Comparison of ENCODE assay signal across 29 cellular contexts in genomic region chr2:4483050-4483449, GRCh38.
"Had no signal": no experiment of that assay in that cellular context is flagged by ENCODE, and none has a peak within 500 bp of the region (broad histone marks: within the 10 kb centered on the region; RNA-seq: fewer than 3 reads in every experiment).

No MANE protein-coding gene starts in this region.

- H3K36me3 Mint-ChIP-seq: stimulated activated effector memory CD8-positive, alpha-beta T cell treated with anti-CD3 and anti-CD28 coated beads, Interleukin-12 subunit alpha, Interleukin-12 subunit beta, amount 100 ng/mL, for 72 hours; stimulated activated memory B cell treated with anti-CD40 and anti-IgM and Interleukin-4, amounts not matched to agents 10 μg/mL and 1 μg/mL and 100 μg/mL, for 72 hours; stimulated activated naive B cell treated with anti-CD40 and anti-IgM and Interleukin-4, amounts not matched to agents 10 μg/mL and 1 μg/mL and 100 μg/mL, for 72 hours; type B pancreatic cell had no signal

- H3K4me1 Mint-ChIP-seq: stimulated activated effector memory CD8-positive, alpha-beta T cell treated with anti-CD3 and anti-CD28 coated beads, Interleukin-12 subunit alpha, Interleukin-12 subunit beta, amount 100 ng/mL, for 72 hours; stimulated activated memory B cell treated with anti-CD40 and anti-IgM and Interleukin-4, amounts not matched to agents 10 μg/mL and 1 μg/mL and 100 μg/mL, for 72 hours; stimulated activated naive B cell treated with anti-CD40 and anti-IgM and Interleukin-4, amounts not matched to agents 10 μg/mL and 1 μg/mL and 100 μg/mL, for 72 hours; stimulated activated naive CD8-positive, alpha-beta T cell treated with anti-CD3 and anti-CD28 coated beads, Interleukin-15, amount 100 ng/mL, for 72 hours had no signal

- H3K27ac ChIP-seq: stomach, suprapubic skin, testis, thoracic aorta, thyroid gland, tibial artery, tibial nerve, transverse colon, upper lobe of left lung, upper lobe of right lung, uterus, vagina had no signal

- H3K4me3 Mint-ChIP-seq: stimulated activated effector memory CD8-positive, alpha-beta T cell treated with anti-CD3 and anti-CD28 coated beads, Interleukin-12 subunit alpha, Interleukin-12 subunit beta, amount 100 ng/mL, for 72 hours; stimulated activated memory B cell treated with anti-CD40 and anti-IgM and Interleukin-4, amounts not matched to agents 10 μg/mL and 1 μg/mL and 100 μg/mL, for 72 hours; stimulated activated naive B cell treated with anti-CD40 and anti-IgM and Interleukin-4, amounts not matched to agents 10 μg/mL and 1 μg/mL and 100 μg/mL, for 72 hours; stimulated activated naive CD8-positive, alpha-beta T cell treated with anti-CD3 and anti-CD28 coated beads, Interleukin-15, amount 100 ng/mL, for 72 hours; stimulated activated naive CD8-positive, alpha-beta T cell treated with anti-CD3 and anti-CD28 coated beads, Interleukin-15, Interleukin-2, amounts not matched to agents 100 ng/mL and 50 ng/mL, for 24 hours; type B pancreatic cell had no signal

- H3K27me3 ChIP-seq: stomach, suprapubic skin, testis, thyroid gland, tibial artery, tibial nerve, transverse colon, upper lobe of left lung, upper lobe of right lung, uterus, vagina had no signal

- H3K4me3 ChIP-seq: stomach, suprapubic skin, testis, thoracic aorta, thyroid gland, tibial artery, tibial nerve, transverse colon, upper lobe of left lung, upper lobe of right lung, uterus, vagina had no signal

- H3K4me1 ChIP-seq: stomach, suprapubic skin, testis, thyroid gland, tibial artery, tibial nerve, transverse colon, upper lobe of left lung, upper lobe of right lung, uterus, vagina had no signal

- ATAC-seq: stimulated activated effector memory CD8-positive, alpha-beta T cell treated with anti-CD3 and anti-CD28 coated beads, Interleukin-12 subunit alpha, Interleukin-12 subunit beta, amount 100 ng/mL, for 72 hours; stimulated activated memory B cell treated with anti-CD40 and anti-IgM and Interleukin-4, amounts not matched to agents 10 μg/mL and 1 μg/mL and 100 μg/mL, for 72 hours; stimulated activated naive B cell treated with anti-CD40 and anti-IgM and Interleukin-4, amounts not matched to agents 10 μg/mL and 1 μg/mL and 100 μg/mL, for 72 hours; stimulated activated naive CD8-positive, alpha-beta T cell treated with anti-CD3 and anti-CD28 coated beads, Interleukin-15, amount 100 ng/mL, for 72 hours; stimulated activated naive CD8-positive, alpha-beta T cell treated with anti-CD3 and anti-CD28 coated beads, Interleukin-15, Interleukin-2, amounts not matched to agents 100 U/mL and 50 U/mL, for 24 hours; upper lobe of right lung had no signal

- H3K27me3 Mint-ChIP-seq: stimulated activated memory B cell treated with anti-CD40 and anti-IgM and Interleukin-4, amounts not matched to agents 10 μg/mL and 1 μg/mL and 100 μg/mL, for 72 hours; stimulated activated naive B cell treated with anti-CD40 and anti-IgM and Interleukin-4, amounts not matched to agents 10 μg/mL and 1 μg/mL and 100 μg/mL, for 72 hours; stimulated activated naive CD8-positive, alpha-beta T cell treated with anti-CD3 and anti-CD28 coated beads, Interleukin-15, amount 100 ng/mL, for 72 hours; stimulated activated naive CD8-positive, alpha-beta T cell treated with anti-CD3 and anti-CD28 coated beads, Interleukin-15, Interleukin-2, amounts not matched to agents 100 ng/mL and 50 ng/mL, for 24 hours; type B pancreatic cell had no signal

- H3K27ac Mint-ChIP-seq: stimulated activated effector memory CD8-positive, alpha-beta T cell treated with anti-CD3 and anti-CD28 coated beads, Interleukin-12 subunit alpha, Interleukin-12 subunit beta, amount 100 ng/mL, for 72 hours; stimulated activated memory B cell treated with anti-CD40 and anti-IgM and Interleukin-4, amounts not matched to agents 10 μg/mL and 1 μg/mL and 100 μg/mL, for 72 hours; stimulated activated naive B cell treated with anti-CD40 and anti-IgM and Interleukin-4, amounts not matched to agents 10 μg/mL and 1 μg/mL and 100 μg/mL, for 72 hours; stimulated activated naive CD8-positive, alpha-beta T cell treated with anti-CD3 and anti-CD28 coated beads, Interleukin-15, amount 100 ng/mL, for 72 hours; stimulated activated naive CD8-positive, alpha-beta T cell treated with anti-CD3 and anti-CD28 coated beads, Interleukin-15, Interleukin-2, amounts not matched to agents 100 ng/mL and 50 ng/mL, for 24 hours; type B pancreatic cell had no signal

- FAIRE-seq: urothelium cell line had no signal

- H3K36me3 ChIP-seq: stomach, suprapubic skin, thoracic aorta, thyroid gland, tibial artery, tibial nerve, transverse colon, upper lobe of left lung, upper lobe of right lung, uterus, vagina had no signal

- H3K9me3 ChIP-seq: testis, thoracic aorta, thyroid gland, upper lobe of right lung, uterus, vagina had no signal

- DNase-seq: stimulated activated CD4-positive, alpha-beta T cell treated with anti-CD3 and anti-CD28 coated beads, Interleukin-2, amount 100 ng/mL, for 48 hours; stimulated activated CD4-positive, alpha-beta T cell treated with anti-CD3 and anti-CD28 coated beads, Interleukin-4, amount 100 ng/mL, for 1 hour; stimulated activated CD4-positive, alpha-beta T cell treated with anti-CD3 and anti-CD28 coated beads, Interleukin-4, amount 100 ng/mL, for 24 hours; stimulated activated CD4-positive, alpha-beta T cell treated with anti-CD3 and anti-CD28 coated beads, Interleukin-4, amount 100 ng/mL, for 4 hours; stimulated activated CD8-positive, alpha-beta memory T cell treated with anti-CD3 and anti-CD28 coated beads, Interleukin-4, amount 100 ng/mL, for 48 hours; stimulated activated naive B cell treated with anti-CD40 and anti-IgM and Interleukin-4, amounts not matched to agents 10 μg/mL and 1 μg/mL and 100 μg/mL, for 72 hours; stimulated activated naive CD4-positive, alpha-beta T cell; stimulated activated naive CD4-positive, alpha-beta T cell treated with Interleukin-2 at 50 U/mL for 16 hours; stimulated activated naive CD8-positive, alpha-beta T cell treated with anti-CD3 and anti-CD28 coated beads, Interleukin-15, amount 100 ng/mL, for 72 hours; stimulated activated naive CD8-positive, alpha-beta T cell treated with anti-CD3 and anti-CD28 coated beads, Interleukin-15, Interleukin-2, amounts not matched to agents 100 U/mL and 50 U/mL, for 24 hours; stomach; substantia nigra; testis; thyroid gland; tibial artery; transverse colon; trophoblast cell; upper lobe of left lung; upper lobe of right lung; uterus had no signal
